Comparison of ENCODE assay signal across 19 cellular contexts in genomic region chr7:2005746-2006145, GRCh38.
DNase-seq lines count a peak whose midpoint lies in the region; ATAC-seq and TF ChIP-seq lines count a peak whose summit lies in the region.
"Had no signal": no experiment of that assay in that cellular context is flagged by ENCODE, and none has a peak within 500 bp of the region (broad histone marks: within the 10 kb centered on the region; RNA-seq: fewer than 3 reads in every experiment).

No MANE protein-coding gene starts in this region.

- H3K9me3 ChIP-seq in RWPE2 (ENCODE audit: severe bottlenecking) (no peaks in the 10 kb centered on the region), lower lobe of right lung (no peaks in the 10 kb centered on the region)
- H3K9me3 ChIP-seq: A549, mucosa of descending colon, pancreas had no signal

- H3K27me3 ChIP-seq in RWPE2 (ENCODE audit: insufficient read depth, poor library complexity, severe bottlenecking) (no peaks in the 10 kb centered on the region), lower lobe of right lung (ENCODE audit: low read depth) (no peaks in the 10 kb centered on the region)
- H3K27me3 ChIP-seq: pancreas had no signal

- H3K36me3 ChIP-seq in RWPE2 (ENCODE audit: low read depth), result no peaks in the 10 kb centered on the region
- H3K36me3 ChIP-seq in lower lobe of right lung, result no peaks in the 10 kb centered on the region
- H3K36me3 ChIP-seq: pancreas had no signal

- CTCF ChIA-PET in activated naive CD4-positive, alpha-beta T cell treated with anti-CD3 and anti-CD28 coated beads, Interleukin-2, amount 10 ng/mL, durations not matched to agents 7 days and 5 days (lab: Charles Lee), result no interaction called here

- ATAC-seq in RWPE2 (ENCODE audit: low read depth) (no peak), lower lobe of right lung (no peak)
- no peak for ATAC-seq in stimulated activated memory B cell treated with anti-CD40 and anti-IgM and Interleukin-4, amounts not matched to agents 10 μg/mL and 1 μg/mL and 100 μg/mL, for 72 hours
- ATAC-seq: A549; CD8-positive, alpha-beta T cell; mucosa of descending colon; pancreas had no signal

- H3K4me1 ChIP-seq in RWPE2 (ENCODE audit: insufficient read depth, poor library complexity, severe bottlenecking) (no peaks in the 10 kb centered on the region), lower lobe of right lung (no peaks in the 10 kb centered on the region)
- H3K4me1 ChIP-seq: A549, pancreas had no signal

- no peaks in the 10 kb centered on the region for H3K9me3 Mint-ChIP-seq in activated naive CD4-positive, alpha-beta T cell treated with anti-CD3 and anti-CD28 coated beads, Interleukin-2, amount 10 ng/mL, durations not matched to agents 7 days and 5 days
- no peaks in the 10 kb centered on the region for H3K9me3 Mint-ChIP-seq in stimulated activated memory B cell treated with anti-CD40 and anti-IgM and Interleukin-4, amounts not matched to agents 10 μg/mL and 1 μg/mL and 100 μg/mL, for 72 hours
- no peaks in the 10 kb centered on the region for H3K9me3 Mint-ChIP-seq in osteocyte (ENCODE audit: unreplicated experiment)
- H3K9me3 Mint-ChIP-seq: activated B cell treated with CpG ODN at 0.5 μM for 24 hours; CD8-positive, alpha-beta T cell had no signal

- no peak overlapping the region for H3K27ac ChIP-seq in RWPE2 (ENCODE audit: poor library complexity, severe bottlenecking)
- no peak overlapping the region for H3K27ac ChIP-seq in lower lobe of right lung
- H3K27ac ChIP-seq: A549, pancreas, PC-9 had no signal

- H3K4me3 Mint-ChIP-seq in activated naive CD4-positive, alpha-beta T cell treated with anti-CD3 and anti-CD28 coated beads, Interleukin-2, amount 10 ng/mL, durations not matched to agents 7 days and 5 days, result no peak overlapping the region
- no peak overlapping the region for H3K4me3 Mint-ChIP-seq in stimulated activated memory B cell treated with anti-CD40 and anti-IgM and Interleukin-4, amounts not matched to agents 10 μg/mL and 1 μg/mL and 100 μg/mL, for 72 hours
- H3K4me3 Mint-ChIP-seq in osteocyte (ENCODE audit: unreplicated experiment), result no peak overlapping the region
- H3K4me3 Mint-ChIP-seq: activated B cell treated with CpG ODN at 0.5 μM for 24 hours; CD8-positive, alpha-beta T cell had no signal

- DNase-seq in activated naive CD4-positive, alpha-beta T cell treated with anti-CD3 and anti-CD28 coated beads, Interleukin-2, amount 10 ng/mL, durations not matched to agents 7 days and 5 days, result peak; percentile 11
- no peak for DNase-seq in activated naive CD4-positive, alpha-beta T cell treated with Interleukin-2 at 50 U/mL for 16 hours
- DNase-seq in RWPE2 (ENCODE audit: low spot score) (peak; percentile 29), lower lobe of right lung (peak; percentile 20), osteocyte (ENCODE audit: extremely low spot score, unreplicated experiment) (no peak), COR-L47 (lab: John Stamatoyannopoulos, UW) (no peak), NOMO-1 (lab: John Stamatoyannopoulos, UW; ENCODE audit: unreplicated experiment in 2 of 2) (no peak)
- DNase-seq: amygdala; CD8-positive, alpha-beta T cell; cerebellar nuclear complex; kidney glomerular epithelial cell; NCI-H1436 treated with DMSO at 0.1 percent for 48 hours; NCI-H2171 treated with DMSO at 0.1 percent for 48 hours; PC-9 had no signal

- no peak overlapping the region for H3K4me3 ChIP-seq in RWPE2 (ENCODE audit: severe bottlenecking)
- H3K4me3 ChIP-seq in lower lobe of right lung, result no peak overlapping the region
- H3K4me3 ChIP-seq: A549, mucosa of descending colon, pancreas, PC-9 had no signal

- H3K4me1 Mint-ChIP-seq in activated naive CD4-positive, alpha-beta T cell treated with anti-CD3 and anti-CD28 coated beads, Interleukin-2, amount 10 ng/mL, durations not matched to agents 7 days and 5 days, result no peaks in the 10 kb centered on the region
- H3K4me1 Mint-ChIP-seq in stimulated activated memory B cell treated with anti-CD40 and anti-IgM and Interleukin-4, amounts not matched to agents 10 μg/mL and 1 μg/mL and 100 μg/mL, for 72 hours, result peaks cover 25% of the 10 kb centered on the region
- peaks cover 3% of the 10 kb centered on the region for H3K4me1 Mint-ChIP-seq in osteocyte (ENCODE audit: unreplicated experiment)

- intact Hi-C loops in lower lobe of right lung (cut with DNase I), result no loop called here

- no peak for TF ChIP-seq CTCF in RWPE2 (IDR thresholded peaks at IDR 0.05; ENCODE audit: poor library complexity, severe bottlenecking)
- TF ChIP-seq CTCF in lower lobe of right lung (IDR thresholded peaks at IDR 0.05), result no peak
- TF ChIP-seq CTCF in osteocyte (IDR thresholded peaks at IDR 0.05), result no peak

- no peak overlapping the region for H3K27ac Mint-ChIP-seq in activated naive CD4-positive, alpha-beta T cell treated with anti-CD3 and anti-CD28 coated beads, Interleukin-2, amount 10 ng/mL, durations not matched to agents 7 days and 5 days
- H3K27ac Mint-ChIP-seq in stimulated activated memory B cell treated with anti-CD40 and anti-IgM and Interleukin-4, amounts not matched to agents 10 μg/mL and 1 μg/mL and 100 μg/mL, for 72 hours, result peak overlapping the region; percentile 58
- no peak overlapping the region for H3K27ac Mint-ChIP-seq in osteocyte (ENCODE audit: unreplicated experiment)
- H3K27ac Mint-ChIP-seq: activated B cell treated with CpG ODN at 0.5 μM for 24 hours; CD8-positive, alpha-beta T cell had no signal

- no peaks in the 10 kb centered on the region for H3K36me3 Mint-ChIP-seq in activated naive CD4-positive, alpha-beta T cell treated with anti-CD3 and anti-CD28 coated beads, Interleukin-2, amount 10 ng/mL, durations not matched to agents 7 days and 5 days
- H3K36me3 Mint-ChIP-seq in stimulated activated memory B cell treated with anti-CD40 and anti-IgM and Interleukin-4, amounts not matched to agents 10 μg/mL and 1 μg/mL and 100 μg/mL, for 72 hours, result peaks cover 41% of the 10 kb centered on the region
- peaks cover 4% of the 10 kb centered on the region for H3K36me3 Mint-ChIP-seq in osteocyte (ENCODE audit: unreplicated experiment)

- H3K27me3 Mint-ChIP-seq in activated naive CD4-positive, alpha-beta T cell treated with anti-CD3 and anti-CD28 coated beads, Interleukin-2, amount 10 ng/mL, durations not matched to agents 7 days and 5 days, result no peaks in the 10 kb centered on the region
- no peaks in the 10 kb centered on the region for H3K27me3 Mint-ChIP-seq in stimulated activated memory B cell treated with anti-CD40 and anti-IgM and Interleukin-4, amounts not matched to agents 10 μg/mL and 1 μg/mL and 100 μg/mL, for 72 hours
- no peaks in the 10 kb centered on the region for H3K27me3 Mint-ChIP-seq in osteocyte (ENCODE audit: unreplicated experiment)
- H3K27me3 Mint-ChIP-seq: activated B cell treated with CpG ODN at 0.5 μM for 24 hours had no signal

Comparison
In these comparisons a context has a peak if more than half of its experiments do, and no peak if none do; other contexts are left out.
1. DNase-seq: peak in activated naive CD4-positive, alpha-beta T cell treated with anti-CD3 and anti-CD28 coated beads, Interleukin-2, amount 10 ng/mL, durations not matched to agents 7 days and 5 days (single experiment), RWPE2 (single experiment) and lower lobe of right lung (single experiment); none in activated naive CD4-positive, alpha-beta T cell treated with Interleukin-2 at 50 U/mL for 16 hours (single experiment), osteocyte (single experiment), COR-L47 (single experiment) and NOMO-1 (0 of 2).